In genomic region chr1:1442069-1442770, GRCh38 we compare ENCODE assay signal across 1 cellular context.
TF ChIP-seq lines count a peak whose summit lies in the region.

No MANE protein-coding gene starts in this region.

TF ChIP-seq in H1, 55 proteins besides CTCF, POLR2A, EP300 and RAD21:
- no peak for TF ChIP-seq RBBP5 (IDR thresholded peaks at IDR 0.05; ENCODE audit: borderline replicate concordance, low read depth, low read length)
- TF ChIP-seq RXRA (IDR thresholded peaks at IDR 0.05; ENCODE audit: insufficient read depth, low read depth, low read length), result no peak
- TF ChIP-seq KDM1A (IDR thresholded peaks at IDR 0.05; ENCODE audit: borderline replicate concordance, low read length), result no peak
- TF ChIP-seq ATF2 (IDR thresholded peaks at IDR 0.05; ENCODE audit: low read length), result no peak
- no peak for TF ChIP-seq CHD7 (IDR thresholded peaks at IDR 0.05; ENCODE audit: insufficient replicate concordance, low read length)
- TF ChIP-seq SRF (IDR thresholded peaks at IDR 0.05; ENCODE audit: low read depth, low read length), result no peak
- TF ChIP-seq MAX (IDR thresholded peaks at IDR 0.05), result no peak
- no peak for TF ChIP-seq EGR1 (IDR thresholded peaks at IDR 0.05; ENCODE audit: borderline replicate concordance, low read depth, low read length)
- TF ChIP-seq RFX5 (IDR thresholded peaks at IDR 0.05; ENCODE audit: borderline replicate concordance, low read depth, low read length), result no peak
- no peak for TF ChIP-seq TAF7 (optimal IDR thresholded peaks at IDR 0.05; ENCODE audit: borderline replicate concordance, low read depth, low read length)
- no peak for TF ChIP-seq KDM4A (IDR thresholded peaks at IDR 0.05; ENCODE audit: low read depth, low read length, severe bottlenecking)
- no peak for TF ChIP-seq SIRT6 (IDR thresholded peaks at IDR 0.05; ENCODE audit: low read length)
- TF ChIP-seq MAFK (IDR thresholded peaks at IDR 0.05; ENCODE audit: low read depth, low read length), result no peak
- no peak for TF ChIP-seq ASH2L (IDR thresholded peaks at IDR 0.05; ENCODE audit: low read length)
- no peak for TF ChIP-seq BRCA1 (IDR thresholded peaks at IDR 0.05; ENCODE audit: low read depth, low read length)
